In genomic region chr15:51751687-51752683, GRCh38 we compare ENCODE assay signal across 8 cellular contexts. TPM values are rescaled to one million over a fixed set of nuclear protein-coding genes. Genes with fewer than 3 reads are reported as not detected.
DNase-seq lines count a peak whose midpoint lies in the region; ATAC-seq, FAIRE-seq and TF ChIP-seq lines count a peak whose summit lies in the region.

No MANE protein-coding gene starts in this region.

- H3K4me1 ChIP-seq in heart left ventricle (peaks cover 0 to 49% (median 12%) of the 10 kb centered on the region in 12 donors), pancreas (peaks cover 4 to 6% (median 4%) of the 10 kb centered on the region in 3 donors)

- TF ChIP-seq CTCF in heart left ventricle (IDR thresholded peaks at IDR 0.05): no peak
- TF ChIP-seq CTCF in pancreas (IDR thresholded peaks at IDR 0.05): no peak

- H3K36me3 ChIP-seq in H7 (replicated peaks; ENCODE audit: control insufficient read depth, insufficient read depth, low read length) (no peaks in the 10 kb centered on the region), MG63 (no peaks in the 10 kb centered on the region), heart left ventricle (no peaks in the 10 kb centered on the region), pancreas (no peaks in the 10 kb centered on the region)

- ATAC-seq in heart left ventricle (peak; percentile 46 to 69 (median 54)), pancreas (peak; percentile 36 to 65 (median 52)), HG03378 (IDR thresholded peaks at IDR 0.05; ENCODE audit: unreplicated experiment) (no peak)

- H3K27me3 ChIP-seq in H7 (ENCODE audit: control insufficient read depth, insufficient read depth, low read length) (peaks cover 49% of the 10 kb centered on the region), MG63 (peaks cover 61% of the 10 kb centered on the region), heart left ventricle (peaks cover 0 to 3% (median 0%) of the 10 kb centered on the region in 9 donors), pancreas (no peaks in the 10 kb centered on the region)

- TF ChIP-seq POLR2A in heart left ventricle (IDR thresholded peaks at IDR 0.05): no peak

- peak overlapping the region in 10 of 12 donors; percentile 32 to 78 (median 54) for H3K27ac ChIP-seq in heart left ventricle
- peak overlapping the region in 2 of 4 donors; percentile 11 to 50 for H3K27ac ChIP-seq in pancreas

- H3K4me3 ChIP-seq in H7 (ENCODE audit: insufficient read depth, low read depth, low read length) (peak overlapping the region; percentile 63), MG63 (peak overlapping the region; percentile 46), heart left ventricle (peak overlapping the region; percentile 53 to 96 (median 76)), pancreas (peak overlapping the region; percentile 66 to 83 (median 78))

- DNase-seq in NCI-H345 (lab: John Stamatoyannopoulos, UW): peak; percentile 19
- no peak for DNase-seq in NCI-H345 treated with DMSO at 0.1 percent for 48 hours (lab: John Stamatoyannopoulos, UW; ENCODE audit: unreplicated experiment)
- DNase-seq in H7: peak; percentile 73
- DNase-seq in MG63: peak; percentile 24
- peak; percentile 21 for DNase-seq in activated naive CD4-positive, alpha-beta T cell treated with anti-CD3 and anti-CD28 coated beads, Interleukin-2, amount 50 U/mL, for 16 hours
- DNase-seq in heart left ventricle: peak in 3 of 5 donors; percentile 35 to 44 (median 36)
- peak in 4 of 6 donors; percentile 29 to 65 (median 42) for DNase-seq in pancreas

- intact Hi-C loops in heart left ventricle (cut with DNase I): loop anchor here in 2 of 10 donors (5.0 to 10.0 kb wide), 2 partner anchors 35 to 67 kb away; partner anchors contain the start of gene SCG3 (in 1 of the 2)
- intact Hi-C loops in pancreas (cut with DNase I): no loop called here

- no peak for FAIRE-seq in pancreas (lab: Jason Lieb, UNC)

- H3K9me3 ChIP-seq in MG63 (no peaks in the 10 kb centered on the region), heart left ventricle (no peaks in the 10 kb centered on the region), pancreas (no peaks in the 10 kb centered on the region)

- WGBS in heart left ventricle, 4 donors: 4 to 15% (median 8%) methylated on average over 20 to 73 of the region's 73 CpGs
- 2 to 4% methylated on average over 38 to 73 of the region's 73 CpGs for WGBS in pancreas, 2 donors

RNA-seq across cellular contexts. Expression of gene TMOD2, which starts 0.6 kb away (rescaled TPM):
- 1.2 and 1.3 TPM in 2 replicates for total RNA-seq in H7 (2014; rRNA removed; shearing (Covaris generic))
- total RNA-seq in MG63 (2014; rRNA removed; shearing (Covaris generic); ENCODE audit: low replicate concordance): 1.3 and 1.4 TPM in 2 replicates
- total RNA-seq in heart left ventricle (10 to 100 TPM in 1 of 9 donors, 1 to 10 TPM in 8; 1.8 to 10.9 (median 6.4) TPM), pancreas (1 to 10 TPM; 1.9 to 6.8 (median 3.6) TPM)
- polyA plus RNA-seq in heart left ventricle (1 to 10 TPM; 1.3 to 3.0 TPM), pancreas (1 to 10 TPM; 1.1 to 3.7 TPM)

RNA-seq across cellular contexts. Expression of gene LYSMD2, which starts 14.5 kb away (rescaled TPM):
- total RNA-seq in H7 (2014; rRNA removed; shearing (Covaris generic)): 1.2 and 1.5 TPM in 2 replicates
- total RNA-seq in MG63 (2014; rRNA removed; shearing (Covaris generic); ENCODE audit: low replicate concordance): 23.3 and 25.2 TPM in 2 replicates
- total RNA-seq in heart left ventricle: 1 to 10 TPM; 3.1 to 8.7 (median 5.7) TPM
- 1 to 10 TPM; 5.3 to 5.7 TPM for polyA plus RNA-seq in heart left ventricle
- total RNA-seq in pancreas: 1 to 10 TPM; 5.0 to 9.5 (median 6.3) TPM
- 10 to 100 TPM; 10.0 to 29.7 TPM for polyA plus RNA-seq in pancreas
